8 cellular contexts compared by ENCODE assay signal in the genomic region with DNA sequence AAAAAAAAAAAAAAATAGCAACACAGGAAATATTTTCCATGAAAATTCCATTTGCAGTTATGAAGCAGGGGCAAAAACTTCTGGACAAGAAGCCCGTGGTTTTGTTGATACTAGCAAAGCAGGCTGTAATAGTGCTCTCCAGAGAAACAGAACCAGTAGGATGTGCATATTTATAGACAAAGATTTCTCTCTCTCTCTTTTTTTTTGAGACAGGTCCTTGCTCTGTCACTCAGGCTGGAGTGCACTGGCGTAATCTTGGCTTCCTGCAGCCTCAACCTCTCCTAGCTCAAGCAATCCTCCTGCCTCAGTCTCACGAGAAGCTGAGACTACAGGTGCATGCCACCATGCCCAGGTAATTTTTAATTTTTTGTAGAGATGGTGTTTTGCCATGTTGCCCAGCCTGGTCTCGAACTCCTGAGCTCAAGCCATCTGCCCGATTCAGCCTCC.
DNase-seq lines count a peak whose midpoint lies in the region; ATAC-seq and TF ChIP-seq lines count a peak whose summit lies in the region.

No MANE protein-coding gene starts in this region.

- no peaks in the 10 kb centered on the region for H3K27me3 Mint-ChIP-seq in MCF 10A (ENCODE audit: insufficient read depth, unreplicated experiment)

- H3K27ac ChIP-seq in muscle layer of duodenum (ENCODE audit: low read length) (peak overlapping the region; percentile 92), vagina (peak overlapping the region; percentile 92)

- intact Hi-C loops in MCF 10A (cut with micrococcal nuclease) (no loop called here), vagina (cut with DNase I) (loop anchor here (2.0 kb wide), 1 partner anchor 50 kb away; no protein-coding TSS in a partner anchor)

- H3K27me3 ChIP-seq in muscle layer of duodenum (ENCODE audit: low read depth, low read length) = no peaks in the 10 kb centered on the region
- no peaks in the 10 kb centered on the region for H3K27me3 ChIP-seq in vagina

- no peak overlapping the region for H3K4me3 Mint-ChIP-seq in MCF 10A (ENCODE audit: unreplicated experiment)

- POLR2A ChIA-PET in MCF 10A (lab: Yijun Ruan, JAX) = interaction anchor here (0.6 to 8.7 kb wide), 16 partner anchors 12 to 88 kb away, joined by 3 to 299 read pairs (median 22); partner anchors contain the start of gene CHD2

- peaks cover 15 to 34% of the 10 kb centered on the region in 2 donors for H3K4me1 ChIP-seq in muscle layer of duodenum (ENCODE audit: control insufficient read depth in 1 of 2, insufficient read depth in 2 of 2, low read length in 2 of 2)
- H3K4me1 ChIP-seq in vagina = peaks cover 29% of the 10 kb centered on the region

- H3K4me3 ChIP-seq in muscle layer of duodenum (ENCODE audit: low read depth in 1 of 2, low read length in 2 of 2) = peak overlapping the region in 1 of 2 donors; percentile 51
- no peak overlapping the region for H3K4me3 ChIP-seq in vagina

- CTCF ChIA-PET in MCF 10A (lab: Yijun Ruan, JAX) = interaction anchor here (0.7 to 3.6 kb wide), 2 partner anchors 12 to 34 kb away, joined by 3 to 26 read pairs; no protein-coding TSS in a partner anchor

- no peak for TF ChIP-seq CTCF in MCF 10A (IDR thresholded peaks at IDR 0.05; ENCODE audit: unreplicated experiment)
- no peak for TF ChIP-seq CTCF in vagina (IDR thresholded peaks at IDR 0.05)

- BruUV-seq in MCF 10A (replicated peaks; lab: Mats Ljungman, UMichigan) = no TSS peak

- peak; percentile 31 for DNase-seq in stimulated activated CD4-positive, alpha-beta T cell treated with anti-CD3 and anti-CD28 coated beads, Interleukin-15, amount 100 ng/mL, for 24 hours
- DNase-seq in stimulated activated CD4-positive, alpha-beta T cell treated with anti-CD3 and anti-CD28 coated beads, Interleukin-4, amount 100 ng/mL, for 24 hours = no peak
- DNase-seq in MCF 10A (ENCODE audit: unreplicated experiment) (no peak), vagina (ENCODE audit: extremely low spot score in 2 of 2) (no peak), islet precursor cell (no peak)

- TF ChIP-seq POLR2A in vagina (IDR thresholded peaks at IDR 0.05) = no peak

- peaks cover 6% of the 10 kb centered on the region for H3K36me3 Mint-ChIP-seq in MCF 10A (ENCODE audit: insufficient read depth, unreplicated experiment)

- no peak for ATAC-seq in HG03159 (IDR thresholded peaks at IDR 0.05; ENCODE audit: unreplicated experiment)
- ATAC-seq in HG02885 (IDR thresholded peaks at IDR 0.05; ENCODE audit: poor library complexity, unreplicated experiment) = no peak

- H3K36me3 ChIP-seq in muscle layer of duodenum (ENCODE audit: control insufficient read depth in 1 of 2, insufficient read depth in 2 of 2, low read length in 2 of 2) = peaks cover 0 to 3% of the 10 kb centered on the region in 2 donors
- no peaks in the 10 kb centered on the region for H3K36me3 ChIP-seq in vagina

- H3K27ac Mint-ChIP-seq in MCF 10A (ENCODE audit: low read depth, unreplicated experiment) = peak overlapping the region; percentile 95

- H3K4me1 Mint-ChIP-seq in MCF 10A (ENCODE audit: insufficient read depth, unreplicated experiment) = peaks cover 5% of the 10 kb centered on the region

- no peaks in the 10 kb centered on the region for H3K9me3 Mint-ChIP-seq in MCF 10A (ENCODE audit: unreplicated experiment)

- no peaks in the 10 kb centered on the region for H3K9me3 ChIP-seq in muscle layer of duodenum (ENCODE audit: control insufficient read depth in 1 of 2, low read length in 2 of 2)
- no peaks in the 10 kb centered on the region for H3K9me3 ChIP-seq in vagina
